1 cellular context compared by ENCODE assay signal in genomic region chr10:35640951-35641429, GRCh38.
TF ChIP-seq lines count a peak whose summit lies in the region.

No MANE protein-coding gene starts in this region.

TF ChIP-seq in HepG2, 621 proteins besides CTCF, POLR2A, EP300 and RAD21 (continued from another document and continues in another):
- TF ChIP-seq, protein P1, sequence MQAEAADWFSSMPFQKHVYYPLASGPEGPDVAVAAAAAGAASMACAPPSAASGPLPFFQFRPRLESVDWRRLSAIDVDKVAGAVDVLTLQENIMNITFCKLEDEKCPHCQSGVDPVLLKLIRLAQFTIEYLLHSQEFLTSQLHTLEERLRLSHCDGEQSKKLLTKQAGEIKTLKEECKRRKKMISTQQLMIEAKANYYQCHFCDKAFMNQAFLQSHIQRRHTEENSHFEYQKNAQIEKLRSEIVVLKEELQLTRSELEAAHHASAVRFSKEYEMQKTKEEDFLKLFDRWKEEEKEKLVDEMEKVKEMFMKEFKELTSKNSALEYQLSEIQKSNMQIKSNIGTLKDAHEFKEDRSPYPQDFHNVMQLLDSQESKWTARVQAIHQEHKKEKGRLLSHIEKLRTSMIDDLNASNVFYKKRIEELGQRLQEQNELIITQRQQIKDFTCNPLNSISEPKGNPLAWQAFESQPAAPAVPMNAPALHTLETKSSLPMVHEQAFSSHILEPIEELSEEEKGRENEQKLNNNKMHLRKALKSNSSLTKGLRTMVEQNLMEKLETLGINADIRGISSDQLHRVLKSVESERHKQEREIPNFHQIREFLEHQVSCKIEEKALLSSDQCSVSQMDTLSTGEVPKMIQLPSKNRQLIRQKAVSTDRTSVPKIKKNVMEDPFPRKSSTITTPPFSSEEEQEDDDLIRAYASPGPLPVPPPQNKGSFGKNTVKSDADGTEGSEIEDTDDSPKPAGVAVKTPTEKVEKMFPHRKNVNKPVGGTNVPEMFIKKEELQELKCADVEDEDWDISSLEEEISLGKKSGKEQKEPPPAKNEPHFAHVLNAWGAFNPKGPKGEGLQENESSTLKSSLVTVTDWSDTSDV (CRISPR knock-in tag; IDR thresholded peaks at IDR 0.05): peak; percentile 43; the same call in 1 of the 2 replicates
- TF ChIP-seq CEBPB (IDR thresholded peaks at IDR 0.05; ENCODE audit: borderline replicate concordance, low read depth, low read length) (no peak), ZFYVE20 (CRISPR knock-in tag; IDR thresholded peaks at IDR 0.05; ENCODE audit: borderline replicate concordance, low read depth) (0 out of 2 replicates have a peak, but pooled peaks have one; percentile 53), PRMT3 (CRISPR knock-in tag; IDR thresholded peaks at IDR 0.05; ENCODE audit: borderline replicate concordance, low read depth) (peak; percentile 72; the same call in 1 of the 2 replicates), ZFP90 (CRISPR knock-in tag; IDR thresholded peaks at IDR 0.05; ENCODE audit: borderline replicate concordance) (no peak; the same call in 1 of the 2 replicates), HIVEP1 (CRISPR knock-in tag; IDR thresholded peaks at IDR 0.05) (no peak; the same call in 1 of the 2 replicates), ZSCAN30 (CRISPR knock-in tag; IDR thresholded peaks at IDR 0.05) (no peak), MAZ (IDR thresholded peaks at IDR 0.05; ENCODE audit: borderline replicate concordance, low read depth, low read length) (no peak), MAZ (CRISPR knock-in tag; IDR thresholded peaks at IDR 0.05; ENCODE audit: low read depth) (no peak), ONECUT2 (CRISPR knock-in tag; IDR thresholded peaks at IDR 0.05) (no peak), ZNF678 (CRISPR knock-in tag; IDR thresholded peaks at IDR 0.05) (no peak), ZNF383 (CRISPR knock-in tag; IDR thresholded peaks at IDR 0.05; ENCODE audit: borderline replicate concordance) (no peak), XBP1 (CRISPR knock-in tag; IDR thresholded peaks at IDR 0.05) (no peak), ZNF800 (CRISPR knock-in tag; IDR thresholded peaks at IDR 0.05) (peak; percentile 97), ZNF563 (CRISPR knock-in tag; IDR thresholded peaks at IDR 0.05) (peak; percentile 38; the same call in 1 of the 2 replicates), ZNF317 (CRISPR knock-in tag; IDR thresholded peaks at IDR 0.05) (no peak), REXO4 (CRISPR knock-in tag; IDR thresholded peaks at IDR 0.05; ENCODE audit: borderline replicate concordance) (no peak), LBX2 (CRISPR knock-in tag; IDR thresholded peaks at IDR 0.05; ENCODE audit: borderline replicate concordance) (peak; percentile 37; the same call in 1 of the 2 replicates), FOXM1 (CRISPR knock-in tag; IDR thresholded peaks at IDR 0.05) (no peak), ZFP82 (CRISPR knock-in tag; IDR thresholded peaks at IDR 0.05; ENCODE audit: borderline replicate concordance) (peak; percentile 18; the same call in 1 of the 2 replicates), RBM22 (optimal IDR thresholded peaks at IDR 0.05; ENCODE audit: low read length) (no peak), ZNF432 (CRISPR knock-in tag; IDR thresholded peaks at IDR 0.05; ENCODE audit: borderline replicate concordance) (no peak), HMG20B (CRISPR knock-in tag; conservative IDR thresholded peaks at IDR 0.05) (no peak), PAXIP1 (CRISPR knock-in tag; conservative IDR thresholded peaks at IDR 0.05) (no peak), POGZ (CRISPR knock-in tag; IDR thresholded peaks at IDR 0.05) (no peak), PAWR (CRISPR knock-in tag; IDR thresholded peaks at IDR 0.05; ENCODE audit: borderline replicate concordance) (no peak), ARNT2 (CRISPR knock-in tag; IDR thresholded peaks at IDR 0.05; ENCODE audit: low read depth) (peak; percentile 72; the same call in 1 of the 2 replicates), RELA (CRISPR knock-in tag; IDR thresholded peaks at IDR 0.05) (no peak), ATF6 (CRISPR knock-in tag; conservative IDR thresholded peaks at IDR 0.05) (no peak), ZNF160 (CRISPR knock-in tag; IDR thresholded peaks at IDR 0.05) (0 out of 2 replicates have a peak, but pooled peaks have one; percentile 44), AKAP8 (CRISPR knock-in tag; IDR thresholded peaks at IDR 0.05) (no peak), ZNF138 (CRISPR knock-in tag; IDR thresholded peaks at IDR 0.05; ENCODE audit: low read depth) (0 out of 2 replicates have a peak, but pooled peaks have one; percentile 63), ZNF883 (CRISPR knock-in tag; IDR thresholded peaks at IDR 0.05; ENCODE audit: not compliant biosample characterization) (peak; percentile 41), STAG1 (CRISPR knock-in tag; IDR thresholded peaks at IDR 0.05) (0 out of 2 replicates have a peak, but pooled peaks have one; percentile 3)
- TF ChIP-seq, protein P2, sequence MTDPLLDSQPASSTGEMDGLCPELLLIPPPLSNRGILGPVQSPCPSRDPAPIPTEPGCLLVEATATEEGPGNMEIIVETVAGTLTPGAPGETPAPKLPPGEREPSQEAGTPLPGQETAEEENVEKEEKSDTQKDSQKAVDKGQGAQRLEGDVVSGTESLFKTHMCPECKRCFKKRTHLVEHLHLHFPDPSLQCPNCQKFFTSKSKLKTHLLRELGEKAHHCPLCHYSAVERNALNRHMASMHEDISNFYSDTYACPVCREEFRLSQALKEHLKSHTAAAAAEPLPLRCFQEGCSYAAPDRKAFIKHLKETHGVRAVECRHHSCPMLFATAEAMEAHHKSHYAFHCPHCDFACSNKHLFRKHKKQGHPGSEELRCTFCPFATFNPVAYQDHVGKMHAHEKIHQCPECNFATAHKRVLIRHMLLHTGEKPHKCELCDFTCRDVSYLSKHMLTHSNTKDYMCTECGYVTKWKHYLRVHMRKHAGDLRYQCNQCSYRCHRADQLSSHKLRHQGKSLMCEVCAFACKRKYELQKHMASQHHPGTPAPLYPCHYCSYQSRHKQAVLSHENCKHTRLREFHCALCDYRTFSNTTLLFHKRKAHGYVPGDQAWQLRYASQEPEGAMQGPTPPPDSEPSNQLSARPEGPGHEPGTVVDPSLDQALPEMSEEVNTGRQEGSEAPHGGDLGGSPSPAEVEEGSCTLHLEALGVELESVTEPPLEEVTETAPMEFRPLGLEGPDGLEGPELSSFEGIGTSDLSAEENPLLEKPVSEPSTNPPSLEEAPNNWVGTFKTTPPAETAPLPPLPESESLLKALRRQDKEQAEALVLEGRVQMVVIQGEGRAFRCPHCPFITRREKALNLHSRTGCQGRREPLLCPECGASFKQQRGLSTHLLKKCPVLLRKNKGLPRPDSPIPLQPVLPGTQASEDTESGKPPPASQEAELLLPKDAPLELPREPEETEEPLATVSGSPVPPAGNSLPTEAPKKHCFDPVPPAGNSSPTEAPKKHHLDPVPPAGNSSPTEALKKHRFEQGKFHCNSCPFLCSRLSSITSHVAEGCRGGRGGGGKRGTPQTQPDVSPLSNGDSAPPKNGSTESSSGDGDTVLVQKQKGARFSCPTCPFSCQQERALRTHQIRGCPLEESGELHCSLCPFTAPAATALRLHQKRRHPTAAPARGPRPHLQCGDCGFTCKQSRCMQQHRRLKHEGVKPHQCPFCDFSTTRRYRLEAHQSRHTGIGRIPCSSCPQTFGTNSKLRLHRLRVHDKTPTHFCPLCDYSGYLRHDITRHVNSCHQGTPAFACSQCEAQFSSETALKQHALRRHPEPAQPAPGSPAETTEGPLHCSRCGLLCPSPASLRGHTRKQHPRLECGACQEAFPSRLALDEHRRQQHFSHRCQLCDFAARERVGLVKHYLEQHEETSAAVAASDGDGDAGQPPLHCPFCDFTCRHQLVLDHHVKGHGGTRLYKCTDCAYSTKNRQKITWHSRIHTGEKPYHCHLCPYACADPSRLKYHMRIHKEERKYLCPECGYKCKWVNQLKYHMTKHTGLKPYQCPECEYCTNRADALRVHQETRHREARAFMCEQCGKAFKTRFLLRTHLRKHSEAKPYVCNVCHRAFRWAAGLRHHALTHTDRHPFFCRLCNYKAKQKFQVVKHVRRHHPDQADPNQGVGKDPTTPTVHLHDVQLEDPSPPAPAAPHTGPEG (CRISPR knock-in tag; IDR thresholded peaks at IDR 0.05): peak; percentile 85
- TF ChIP-seq, protein P3, sequence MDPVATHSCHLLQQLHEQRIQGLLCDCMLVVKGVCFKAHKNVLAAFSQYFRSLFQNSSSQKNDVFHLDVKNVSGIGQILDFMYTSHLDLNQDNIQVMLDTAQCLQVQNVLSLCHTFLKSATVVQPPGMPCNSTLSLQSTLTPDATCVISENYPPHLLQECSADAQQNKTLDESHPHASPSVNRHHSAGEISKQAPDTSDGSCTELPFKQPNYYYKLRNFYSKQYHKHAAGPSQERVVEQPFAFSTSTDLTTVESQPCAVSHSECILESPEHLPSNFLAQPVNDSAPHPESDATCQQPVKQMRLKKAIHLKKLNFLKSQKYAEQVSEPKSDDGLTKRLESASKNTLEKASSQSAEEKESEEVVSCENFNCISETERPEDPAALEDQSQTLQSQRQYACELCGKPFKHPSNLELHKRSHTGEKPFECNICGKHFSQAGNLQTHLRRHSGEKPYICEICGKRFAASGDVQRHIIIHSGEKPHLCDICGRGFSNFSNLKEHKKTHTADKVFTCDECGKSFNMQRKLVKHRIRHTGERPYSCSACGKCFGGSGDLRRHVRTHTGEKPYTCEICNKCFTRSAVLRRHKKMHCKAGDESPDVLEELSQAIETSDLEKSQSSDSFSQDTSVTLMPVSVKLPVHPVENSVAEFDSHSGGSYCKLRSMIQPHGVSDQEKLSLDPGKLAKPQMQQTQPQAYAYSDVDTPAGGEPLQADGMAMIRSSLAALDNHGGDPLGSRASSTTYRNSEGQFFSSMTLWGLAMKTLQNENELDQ (CRISPR knock-in tag; IDR thresholded peaks at IDR 0.05; ENCODE audit: borderline replicate concordance): no peak
- TF ChIP-seq, protein P4, sequence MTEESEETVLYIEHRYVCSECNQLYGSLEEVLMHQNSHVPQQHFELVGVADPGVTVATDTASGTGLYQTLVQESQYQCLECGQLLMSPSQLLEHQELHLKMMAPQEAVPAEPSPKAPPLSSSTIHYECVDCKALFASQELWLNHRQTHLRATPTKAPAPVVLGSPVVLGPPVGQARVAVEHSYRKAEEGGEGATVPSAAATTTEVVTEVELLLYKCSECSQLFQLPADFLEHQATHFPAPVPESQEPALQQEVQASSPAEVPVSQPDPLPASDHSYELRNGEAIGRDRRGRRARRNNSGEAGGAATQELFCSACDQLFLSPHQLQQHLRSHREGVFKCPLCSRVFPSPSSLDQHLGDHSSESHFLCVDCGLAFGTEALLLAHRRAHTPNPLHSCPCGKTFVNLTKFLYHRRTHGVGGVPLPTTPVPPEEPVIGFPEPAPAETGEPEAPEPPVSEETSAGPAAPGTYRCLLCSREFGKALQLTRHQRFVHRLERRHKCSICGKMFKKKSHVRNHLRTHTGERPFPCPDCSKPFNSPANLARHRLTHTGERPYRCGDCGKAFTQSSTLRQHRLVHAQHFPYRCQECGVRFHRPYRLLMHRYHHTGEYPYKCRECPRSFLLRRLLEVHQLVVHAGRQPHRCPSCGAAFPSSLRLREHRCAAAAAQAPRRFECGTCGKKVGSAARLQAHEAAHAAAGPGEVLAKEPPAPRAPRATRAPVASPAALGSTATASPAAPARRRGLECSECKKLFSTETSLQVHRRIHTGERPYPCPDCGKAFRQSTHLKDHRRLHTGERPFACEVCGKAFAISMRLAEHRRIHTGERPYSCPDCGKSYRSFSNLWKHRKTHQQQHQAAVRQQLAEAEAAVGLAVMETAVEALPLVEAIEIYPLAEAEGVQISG (CRISPR knock-in tag; IDR thresholded peaks at IDR 0.05): peak; percentile 59
